ENCODE assay signal across 1 cellular context in the genomic region with DNA sequence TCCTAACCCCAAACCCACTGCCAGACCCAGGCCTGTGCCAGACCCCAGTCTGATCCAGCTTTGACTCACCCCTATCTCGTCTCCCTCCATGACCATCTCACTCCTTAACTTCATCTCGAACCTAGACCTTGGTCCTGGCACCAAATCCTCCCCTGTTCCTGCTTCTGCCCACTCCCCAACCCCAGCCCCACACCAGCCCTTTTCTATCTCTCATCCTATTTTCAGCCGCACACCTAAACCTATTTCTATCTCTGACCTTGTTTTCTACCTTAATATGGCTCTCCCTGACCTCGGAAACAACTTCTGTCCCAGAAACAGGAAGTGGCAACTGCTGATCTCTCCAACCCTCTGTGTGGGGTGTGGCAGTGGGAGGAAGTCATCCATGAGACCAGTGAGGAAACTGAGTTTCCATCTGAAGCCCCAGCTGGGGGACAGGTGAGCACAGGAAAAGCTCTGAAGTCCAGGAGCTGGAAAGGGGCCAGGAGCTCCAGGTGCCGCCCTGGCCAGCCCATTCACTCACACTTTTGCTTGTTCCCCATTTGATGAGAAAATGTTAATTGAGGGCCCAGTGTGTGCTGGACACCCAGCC.
TF ChIP-seq lines count a peak whose summit lies in the region.

No MANE protein-coding gene starts in this region.

TF ChIP-seq in K562, 482 proteins besides CTCF, POLR2A, EP300 and RAD21 (continued from another document):
- TF ChIP-seq, protein P1, sequence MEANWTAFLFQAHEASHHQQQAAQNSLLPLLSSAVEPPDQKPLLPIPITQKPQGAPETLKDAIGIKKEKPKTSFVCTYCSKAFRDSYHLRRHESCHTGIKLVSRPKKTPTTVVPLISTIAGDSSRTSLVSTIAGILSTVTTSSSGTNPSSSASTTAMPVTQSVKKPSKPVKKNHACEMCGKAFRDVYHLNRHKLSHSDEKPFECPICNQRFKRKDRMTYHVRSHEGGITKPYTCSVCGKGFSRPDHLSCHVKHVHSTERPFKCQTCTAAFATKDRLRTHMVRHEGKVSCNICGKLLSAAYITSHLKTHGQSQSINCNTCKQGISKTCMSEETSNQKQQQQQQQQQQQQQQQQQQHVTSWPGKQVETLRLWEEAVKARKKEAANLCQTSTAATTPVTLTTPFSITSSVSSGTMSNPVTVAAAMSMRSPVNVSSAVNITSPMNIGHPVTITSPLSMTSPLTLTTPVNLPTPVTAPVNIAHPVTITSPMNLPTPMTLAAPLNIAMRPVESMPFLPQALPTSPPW (CRISPR knock-in tag; IDR thresholded peaks at IDR 0.05), result no peak; the same call in 1 of the 2 replicates
- peak; percentile 48; the same call in 1 of the 2 replicates for TF ChIP-seq ZEB2 (IDR thresholded peaks at IDR 0.05)
- TF ChIP-seq TSC22D4 (tag; IDR thresholded peaks at IDR 0.05), result 0 out of 2 replicates have a peak, but pooled peaks have one; percentile 26
- TF ChIP-seq, protein P2, sequence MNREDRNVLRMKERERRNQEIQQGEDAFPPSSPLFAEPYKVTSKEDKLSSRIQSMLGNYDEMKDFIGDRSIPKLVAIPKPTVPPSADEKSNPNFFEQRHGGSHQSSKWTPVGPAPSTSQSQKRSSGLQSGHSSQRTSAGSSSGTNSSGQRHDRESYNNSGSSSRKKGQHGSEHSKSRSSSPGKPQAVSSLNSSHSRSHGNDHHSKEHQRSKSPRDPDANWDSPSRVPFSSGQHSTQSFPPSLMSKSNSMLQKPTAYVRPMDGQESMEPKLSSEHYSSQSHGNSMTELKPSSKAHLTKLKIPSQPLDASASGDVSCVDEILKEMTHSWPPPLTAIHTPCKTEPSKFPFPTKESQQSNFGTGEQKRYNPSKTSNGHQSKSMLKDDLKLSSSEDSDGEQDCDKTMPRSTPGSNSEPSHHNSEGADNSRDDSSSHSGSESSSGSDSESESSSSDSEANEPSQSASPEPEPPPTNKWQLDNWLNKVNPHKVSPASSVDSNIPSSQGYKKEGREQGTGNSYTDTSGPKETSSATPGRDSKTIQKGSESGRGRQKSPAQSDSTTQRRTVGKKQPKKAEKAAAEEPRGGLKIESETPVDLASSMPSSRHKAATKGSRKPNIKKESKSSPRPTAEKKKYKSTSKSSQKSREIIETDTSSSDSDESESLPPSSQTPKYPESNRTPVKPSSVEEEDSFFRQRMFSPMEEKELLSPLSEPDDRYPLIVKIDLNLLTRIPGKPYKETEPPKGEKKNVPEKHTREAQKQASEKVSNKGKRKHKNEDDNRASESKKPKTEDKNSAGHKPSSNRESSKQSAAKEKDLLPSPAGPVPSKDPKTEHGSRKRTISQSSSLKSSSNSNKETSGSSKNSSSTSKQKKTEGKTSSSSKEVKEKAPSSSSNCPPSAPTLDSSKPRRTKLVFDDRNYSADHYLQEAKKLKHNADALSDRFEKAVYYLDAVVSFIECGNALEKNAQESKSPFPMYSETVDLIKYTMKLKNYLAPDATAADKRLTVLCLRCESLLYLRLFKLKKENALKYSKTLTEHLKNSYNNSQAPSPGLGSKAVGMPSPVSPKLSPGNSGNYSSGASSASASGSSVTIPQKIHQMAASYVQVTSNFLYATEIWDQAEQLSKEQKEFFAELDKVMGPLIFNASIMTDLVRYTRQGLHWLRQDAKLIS (CRISPR knock-in tag; IDR thresholded peaks at IDR 0.05), result no peak
- no peak for TF ChIP-seq NCOR1 (IDR thresholded peaks at IDR 0.05)
- no peak for TF ChIP-seq SRSF7 (optimal IDR thresholded peaks at IDR 0.05; ENCODE audit: low read depth, low read length)
- TF ChIP-seq CTBP1 (IDR thresholded peaks at IDR 0.05; ENCODE audit: borderline replicate concordance), result peak; percentile 20; the same call in 1 of the 2 replicates
- no peak for TF ChIP-seq FOXK1 (CRISPR knock-in tag; IDR thresholded peaks at IDR 0.05; ENCODE audit: borderline replicate concordance)
- TF ChIP-seq, protein P3, sequence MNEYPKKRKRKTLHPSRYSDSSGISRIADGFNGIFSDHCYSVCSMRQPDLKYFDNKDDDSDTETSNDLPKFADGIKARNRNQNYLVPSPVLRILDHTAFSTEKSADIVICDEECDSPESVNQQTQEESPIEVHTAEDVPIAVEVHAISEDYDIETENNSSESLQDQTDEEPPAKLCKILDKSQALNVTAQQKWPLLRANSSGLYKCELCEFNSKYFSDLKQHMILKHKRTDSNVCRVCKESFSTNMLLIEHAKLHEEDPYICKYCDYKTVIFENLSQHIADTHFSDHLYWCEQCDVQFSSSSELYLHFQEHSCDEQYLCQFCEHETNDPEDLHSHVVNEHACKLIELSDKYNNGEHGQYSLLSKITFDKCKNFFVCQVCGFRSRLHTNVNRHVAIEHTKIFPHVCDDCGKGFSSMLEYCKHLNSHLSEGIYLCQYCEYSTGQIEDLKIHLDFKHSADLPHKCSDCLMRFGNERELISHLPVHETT (CRISPR knock-in tag; conservative IDR thresholded peaks at IDR 0.05 in 1 of 2, IDR thresholded peaks at IDR 0.05 in 1 of 2), result peak in 1 of 2 experiments; percentile 20; a peak in 1 of 4 replicates
- no peak for TF ChIP-seq ZNF699 (CRISPR knock-in tag; IDR thresholded peaks at IDR 0.05; ENCODE audit: insufficient replicate concordance)
- peak; percentile 100 for TF ChIP-seq SPI1 (IDR thresholded peaks at IDR 0.05; ENCODE audit: borderline replicate concordance, low read depth, low read length)
- TF ChIP-seq ZKSCAN1 (IDR thresholded peaks at IDR 0.05; ENCODE audit: low read depth, low read length), result no peak
- TF ChIP-seq E2F3 (CRISPR knock-in tag; IDR thresholded peaks at IDR 0.05), result no peak
- TF ChIP-seq, protein P4, sequence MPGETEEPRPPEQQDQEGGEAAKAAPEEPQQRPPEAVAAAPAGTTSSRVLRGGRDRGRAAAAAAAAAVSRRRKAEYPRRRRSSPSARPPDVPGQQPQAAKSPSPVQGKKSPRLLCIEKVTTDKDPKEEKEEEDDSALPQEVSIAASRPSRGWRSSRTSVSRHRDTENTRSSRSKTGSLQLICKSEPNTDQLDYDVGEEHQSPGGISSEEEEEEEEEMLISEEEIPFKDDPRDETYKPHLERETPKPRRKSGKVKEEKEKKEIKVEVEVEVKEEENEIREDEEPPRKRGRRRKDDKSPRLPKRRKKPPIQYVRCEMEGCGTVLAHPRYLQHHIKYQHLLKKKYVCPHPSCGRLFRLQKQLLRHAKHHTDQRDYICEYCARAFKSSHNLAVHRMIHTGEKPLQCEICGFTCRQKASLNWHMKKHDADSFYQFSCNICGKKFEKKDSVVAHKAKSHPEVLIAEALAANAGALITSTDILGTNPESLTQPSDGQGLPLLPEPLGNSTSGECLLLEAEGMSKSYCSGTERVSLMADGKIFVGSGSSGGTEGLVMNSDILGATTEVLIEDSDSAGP (CRISPR knock-in tag; IDR thresholded peaks at IDR 0.05), result no peak
- peak; percentile 52 for TF ChIP-seq SUPT5H (IDR thresholded peaks at IDR 0.05)
- no peak for TF ChIP-seq RBM34 (IDR thresholded peaks at IDR 0.05; ENCODE audit: borderline replicate concordance, insufficient read depth, low read length)
- no peak for TF ChIP-seq RFX7 (CRISPR knock-in tag; IDR thresholded peaks at IDR 0.05)
- TF ChIP-seq SAFB2 (IDR thresholded peaks at IDR 0.05; ENCODE audit: borderline replicate concordance, low read depth, low read length, severe bottlenecking), result no peak
- no peak for TF ChIP-seq NCOA6 (IDR thresholded peaks at IDR 0.05)
- TF ChIP-seq, protein P5, sequence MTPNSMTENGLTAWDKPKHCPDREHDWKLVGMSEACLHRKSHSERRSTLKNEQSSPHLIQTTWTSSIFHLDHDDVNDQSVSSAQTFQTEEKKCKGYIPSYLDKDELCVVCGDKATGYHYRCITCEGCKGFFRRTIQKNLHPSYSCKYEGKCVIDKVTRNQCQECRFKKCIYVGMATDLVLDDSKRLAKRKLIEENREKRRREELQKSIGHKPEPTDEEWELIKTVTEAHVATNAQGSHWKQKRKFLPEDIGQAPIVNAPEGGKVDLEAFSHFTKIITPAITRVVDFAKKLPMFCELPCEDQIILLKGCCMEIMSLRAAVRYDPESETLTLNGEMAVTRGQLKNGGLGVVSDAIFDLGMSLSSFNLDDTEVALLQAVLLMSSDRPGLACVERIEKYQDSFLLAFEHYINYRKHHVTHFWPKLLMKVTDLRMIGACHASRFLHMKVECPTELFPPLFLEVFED (CRISPR knock-in tag; conservative IDR thresholded peaks at IDR 0.05), result 0 out of 2 replicates have a peak, but pooled peaks have one; percentile 61
- TF ChIP-seq, protein P6, sequence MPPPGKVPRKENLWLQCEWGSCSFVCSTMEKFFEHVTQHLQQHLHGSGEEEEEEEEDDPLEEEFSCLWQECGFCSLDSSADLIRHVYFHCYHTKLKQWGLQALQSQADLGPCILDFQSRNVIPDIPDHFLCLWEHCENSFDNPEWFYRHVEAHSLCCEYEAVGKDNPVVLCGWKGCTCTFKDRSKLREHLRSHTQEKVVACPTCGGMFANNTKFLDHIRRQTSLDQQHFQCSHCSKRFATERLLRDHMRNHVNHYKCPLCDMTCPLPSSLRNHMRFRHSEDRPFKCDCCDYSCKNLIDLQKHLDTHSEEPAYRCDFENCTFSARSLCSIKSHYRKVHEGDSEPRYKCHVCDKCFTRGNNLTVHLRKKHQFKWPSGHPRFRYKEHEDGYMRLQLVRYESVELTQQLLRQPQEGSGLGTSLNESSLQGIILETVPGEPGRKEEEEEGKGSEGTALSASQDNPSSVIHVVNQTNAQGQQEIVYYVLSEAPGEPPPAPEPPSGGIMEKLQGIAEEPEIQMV (tag; conservative IDR thresholded peaks at IDR 0.05; ENCODE audit: low read depth), result 0 out of 2 replicates have a peak, but pooled peaks have one; percentile 23
- TF ChIP-seq, protein P7, sequence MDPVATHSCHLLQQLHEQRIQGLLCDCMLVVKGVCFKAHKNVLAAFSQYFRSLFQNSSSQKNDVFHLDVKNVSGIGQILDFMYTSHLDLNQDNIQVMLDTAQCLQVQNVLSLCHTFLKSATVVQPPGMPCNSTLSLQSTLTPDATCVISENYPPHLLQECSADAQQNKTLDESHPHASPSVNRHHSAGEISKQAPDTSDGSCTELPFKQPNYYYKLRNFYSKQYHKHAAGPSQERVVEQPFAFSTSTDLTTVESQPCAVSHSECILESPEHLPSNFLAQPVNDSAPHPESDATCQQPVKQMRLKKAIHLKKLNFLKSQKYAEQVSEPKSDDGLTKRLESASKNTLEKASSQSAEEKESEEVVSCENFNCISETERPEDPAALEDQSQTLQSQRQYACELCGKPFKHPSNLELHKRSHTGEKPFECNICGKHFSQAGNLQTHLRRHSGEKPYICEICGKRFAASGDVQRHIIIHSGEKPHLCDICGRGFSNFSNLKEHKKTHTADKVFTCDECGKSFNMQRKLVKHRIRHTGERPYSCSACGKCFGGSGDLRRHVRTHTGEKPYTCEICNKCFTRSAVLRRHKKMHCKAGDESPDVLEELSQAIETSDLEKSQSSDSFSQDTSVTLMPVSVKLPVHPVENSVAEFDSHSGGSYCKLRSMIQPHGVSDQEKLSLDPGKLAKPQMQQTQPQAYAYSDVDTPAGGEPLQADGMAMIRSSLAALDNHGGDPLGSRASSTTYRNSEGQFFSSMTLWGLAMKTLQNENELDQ (CRISPR knock-in tag; IDR thresholded peaks at IDR 0.05; ENCODE audit: borderline replicate concordance), result no peak
- no peak for TF ChIP-seq KLF16 (IDR thresholded peaks at IDR 0.05)
- TF ChIP-seq, protein P8, sequence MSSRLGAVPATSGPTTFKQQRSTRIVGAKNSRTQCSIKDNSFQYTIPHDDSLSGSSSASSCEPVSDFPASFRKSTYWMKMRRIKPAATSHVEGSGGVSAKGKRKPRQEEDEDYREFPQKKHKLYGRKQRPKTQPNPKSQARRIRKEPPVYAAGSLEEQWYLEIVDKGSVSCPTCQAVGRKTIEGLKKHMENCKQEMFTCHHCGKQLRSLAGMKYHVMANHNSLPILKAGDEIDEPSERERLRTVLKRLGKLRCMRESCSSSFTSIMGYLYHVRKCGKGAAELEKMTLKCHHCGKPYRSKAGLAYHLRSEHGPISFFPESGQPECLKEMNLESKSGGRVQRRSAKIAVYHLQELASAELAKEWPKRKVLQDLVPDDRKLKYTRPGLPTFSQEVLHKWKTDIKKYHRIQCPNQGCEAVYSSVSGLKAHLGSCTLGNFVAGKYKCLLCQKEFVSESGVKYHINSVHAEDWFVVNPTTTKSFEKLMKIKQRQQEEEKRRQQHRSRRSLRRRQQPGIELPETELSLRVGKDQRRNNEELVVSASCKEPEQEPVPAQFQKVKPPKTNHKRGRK (tag; IDR thresholded peaks at IDR 0.05), result no peak
- TF ChIP-seq, protein P9, sequence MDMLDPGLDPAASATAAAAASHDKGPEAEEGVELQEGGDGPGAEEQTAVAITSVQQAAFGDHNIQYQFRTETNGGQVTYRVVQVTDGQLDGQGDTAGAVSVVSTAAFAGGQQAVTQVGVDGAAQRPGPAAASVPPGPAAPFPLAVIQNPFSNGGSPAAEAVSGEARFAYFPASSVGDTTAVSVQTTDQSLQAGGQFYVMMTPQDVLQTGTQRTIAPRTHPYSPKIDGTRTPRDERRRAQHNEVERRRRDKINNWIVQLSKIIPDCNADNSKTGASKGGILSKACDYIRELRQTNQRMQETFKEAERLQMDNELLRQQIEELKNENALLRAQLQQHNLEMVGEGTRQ (CRISPR knock-in tag; IDR thresholded peaks at IDR 0.05), result no peak
